Comparison of ENCODE assay signal across 33 cellular contexts in genomic region chr5:11363779-11364178, GRCh38.
"Had no signal": no experiment of that assay in that cellular context is flagged by ENCODE, and none has a peak within 500 bp of the region (broad histone marks: within the 10 kb centered on the region; RNA-seq: fewer than 3 reads in every experiment).

No MANE protein-coding gene starts in this region.

- H3K4me3 ChIP-seq: ascending aorta, SJCRH30 had no signal

- H3K4me1 Mint-ChIP-seq: activated CD4-positive, alpha-beta memory T cell treated with anti-CD3 and anti-CD28 coated beads, Interleukin-2, amount 10 ng/mL, durations not matched to agents 7 days and 5 days; activated naive CD4-positive, alpha-beta T cell treated with anti-CD3 and anti-CD28 coated beads, Interleukin-2, amount 50 U/mL, for 24 hours; activated naive CD8-positive, alpha-beta T cell treated with anti-CD3 and anti-CD28 coated beads, Interleukin-2, amount 10 ng/mL, durations not matched to agents 7 days and 5 days had no signal

- H3K4me1 ChIP-seq: ascending aorta, SJCRH30 had no signal

- H3K27ac ChIP-seq: ascending aorta, brain microvascular endothelial cell, SJCRH30, WERI-Rb-1 had no signal

- H3K27me3 ChIP-seq: ascending aorta, brain microvascular endothelial cell, SJCRH30 had no signal

- DNase-seq: activated CD4-positive, alpha-beta memory T cell treated with anti-CD3 and anti-CD28 coated beads, Interleukin-2, amount 10 ng/mL, durations not matched to agents 7 days and 5 days; activated CD4-positive, alpha-beta T cell treated with anti-CD3 and anti-CD28 coated beads for 1 hour; activated CD4-positive, alpha-beta T cell treated with anti-CD3 and anti-CD28 coated beads for 48 hours; activated CD4-positive, CD25-positive, alpha-beta regulatory T cell; activated CD8-positive, alpha-beta memory T cell treated with anti-CD3 and anti-CD28 coated beads for 24 hours; activated gamma-delta T cell; activated naive CD4-positive, alpha-beta T cell treated with Interleukin-2 at 50 U/mL for 16 hours; activated naive CD8-positive, alpha-beta T cell treated with anti-CD3 and anti-CD28 coated beads, Interleukin-2, amount 10 ng/mL, durations not matched to agents 7 days and 5 days; activated T-cell treated with anti-CD3 and anti-CD28 coated beads, Interleukin-2, amount 50 U/mL, for 1 hour; amygdala; brain microvascular endothelial cell; central memory CD4-positive, alpha-beta T cell; Kasumi-1; KBM-7; MM.1S; MV-4-11; NCI-H1092; NCI-H1417; NCI-H146; NCI-H187; NCI-H2081; NCI-H446; NCI-H510A treated with DMSO at 0.1 percent for 48 hours; NCI-H526 treated with DMSO at 0.1 percent for 48 hours; NCI-H774; SHP77; SJCRH30; T1000; WERI-Rb-1 had no signal

- H3K9me3 Mint-ChIP-seq: activated CD4-positive, alpha-beta memory T cell treated with anti-CD3 and anti-CD28 coated beads, Interleukin-2, amount 10 ng/mL, durations not matched to agents 7 days and 5 days; activated naive CD4-positive, alpha-beta T cell treated with anti-CD3 and anti-CD28 coated beads, Interleukin-2, amount 50 U/mL, for 24 hours; activated naive CD8-positive, alpha-beta T cell treated with anti-CD3 and anti-CD28 coated beads, Interleukin-2, amount 10 ng/mL, durations not matched to agents 7 days and 5 days; activated T-helper 2 cell treated with anti-CD3 and anti-CD28 coated beads, Interferon-gamma antibody, Interleukin-2, Interleukin-4, amounts not matched to agents 10 μg/mL and 5 μg/mL and 100 μg/mL, durations not matched to agents 14 hours and 24 hours and 36 hours had no signal

- ATAC-seq: Panc1 had no signal

- H3K36me3 ChIP-seq: ascending aorta, brain microvascular endothelial cell, SJCRH30 had no signal

- H3K27me3 Mint-ChIP-seq: activated CD4-positive, alpha-beta memory T cell treated with anti-CD3 and anti-CD28 coated beads, Interleukin-2, amount 10 ng/mL, durations not matched to agents 7 days and 5 days; activated naive CD8-positive, alpha-beta T cell treated with anti-CD3 and anti-CD28 coated beads, Interleukin-2, amount 10 ng/mL, durations not matched to agents 7 days and 5 days had no signal

- H3K36me3 Mint-ChIP-seq: activated naive CD4-positive, alpha-beta T cell treated with anti-CD3 and anti-CD28 coated beads, Interleukin-2, amount 50 U/mL, for 24 hours; activated naive CD8-positive, alpha-beta T cell treated with anti-CD3 and anti-CD28 coated beads, Interleukin-2, amount 10 ng/mL, durations not matched to agents 7 days and 5 days had no signal

- H3K27ac Mint-ChIP-seq: activated CD4-positive, alpha-beta memory T cell treated with anti-CD3 and anti-CD28 coated beads, Interleukin-2, amount 10 ng/mL, durations not matched to agents 7 days and 5 days; activated naive CD4-positive, alpha-beta T cell treated with anti-CD3 and anti-CD28 coated beads, Interleukin-2, amount 50 U/mL, for 24 hours; activated naive CD8-positive, alpha-beta T cell treated with anti-CD3 and anti-CD28 coated beads, Interleukin-2, amount 10 ng/mL, durations not matched to agents 7 days and 5 days; activated T-helper 2 cell treated with anti-CD3 and anti-CD28 coated beads, Interferon-gamma antibody, Interleukin-2, Interleukin-4, amounts not matched to agents 10 μg/mL and 5 μg/mL and 100 μg/mL, durations not matched to agents 14 hours and 24 hours and 36 hours had no signal

- H3K9me3 ChIP-seq: ascending aorta, SJCRH30 had no signal

- H3K4me3 Mint-ChIP-seq: activated CD4-positive, alpha-beta memory T cell treated with anti-CD3 and anti-CD28 coated beads, Interleukin-2, amount 10 ng/mL, durations not matched to agents 7 days and 5 days; activated naive CD4-positive, alpha-beta T cell treated with anti-CD3 and anti-CD28 coated beads, Interleukin-2, amount 50 U/mL, for 24 hours; activated naive CD8-positive, alpha-beta T cell treated with anti-CD3 and anti-CD28 coated beads, Interleukin-2, amount 10 ng/mL, durations not matched to agents 7 days and 5 days had no signal
